ENCODE assay signal across 9 cellular contexts in the genomic region with DNA sequence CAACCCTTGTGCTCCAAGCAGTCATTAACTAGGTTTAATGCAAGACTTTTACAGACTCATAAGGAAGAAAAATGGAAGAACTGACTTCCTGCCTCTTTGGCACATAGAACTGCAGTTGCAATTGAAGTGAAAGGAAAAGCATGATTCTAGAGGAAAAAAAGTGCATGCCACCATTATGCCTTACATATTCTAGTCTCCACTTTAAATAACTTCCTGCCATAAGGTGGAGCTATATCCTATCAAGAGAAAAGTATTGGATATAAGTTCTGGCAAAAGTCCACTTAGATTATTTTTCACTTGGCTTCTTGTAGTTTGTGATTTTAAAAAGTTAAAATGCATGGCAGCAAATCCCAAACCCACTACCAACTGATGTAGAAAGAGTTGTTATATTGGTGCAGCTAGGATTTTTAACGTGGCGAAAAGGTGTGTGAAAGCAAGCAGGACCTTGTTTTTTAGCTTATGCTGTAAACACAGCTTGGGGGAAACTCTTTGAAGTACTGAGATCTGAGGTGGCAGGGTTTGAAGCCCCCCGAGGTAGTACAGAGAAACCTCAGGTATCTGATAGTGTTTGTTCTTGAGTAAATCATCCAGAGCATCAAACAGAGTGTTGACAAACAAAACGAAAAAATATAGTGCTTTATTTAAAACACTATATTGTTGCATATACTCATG.
DNase-seq lines count a peak whose midpoint lies in the region; ATAC-seq, FAIRE-seq and TF ChIP-seq lines count a peak whose summit lies in the region.
"Had no signal": no experiment of that assay in that cellular context is flagged by ENCODE, and none has a peak within 500 bp of the region (broad histone marks: within the 10 kb centered on the region; RNA-seq: fewer than 3 reads in every experiment).

No MANE protein-coding gene starts in this region.

- peak; percentile 36 for DNase-seq in DMS 273 (lab: John Stamatoyannopoulos, UW; ENCODE audit: unreplicated experiment)
- no peak for DNase-seq in DMS 273 treated with DMSO at 0.1 percent for 48 hours (lab: John Stamatoyannopoulos, UW)
- DNase-seq in NCI-H226: peak; percentile 33
- no peak for DNase-seq in H1 (ENCODE audit: low read depth in 1 of 2, low spot score in 2 of 2)
- no peak for DNase-seq in osteoblast (ENCODE audit: insufficient read length, low spot score, missing footprints)
- DNase-seq in ureter (ENCODE audit: low spot score): no peak
- DNase-seq: 8988T had no signal

- no peaks in the 10 kb centered on the region for H3K79me1 ChIP-seq in H1 (ENCODE audit: low read depth, low read length)

- no peak overlapping the region for H4K8ac ChIP-seq in H1 (ENCODE audit: extremely low read depth, insufficient read depth, low read length)

- H3K79me2 ChIP-seq in H1 (ENCODE audit: control insufficient read depth in 1 of 2, insufficient read depth in 2 of 2, low read length in 2 of 2) (no peaks in the 10 kb centered on the region), osteoblast (ENCODE audit: insufficient read depth, low read length) (no peaks in the 10 kb centered on the region)

- no peak overlapping the region for H2BK12ac ChIP-seq in H1 (ENCODE audit: low read depth, low read length)

- CTCF ChIA-PET in H1 (lab: Charles Lee; ENCODE audit: partially characterized antibody): interaction anchor here (0.7 to 4.4 kb wide), 22 partner anchors 9 to 1312 kb away, joined by 3 to 24 read pairs (median 3); no protein-coding TSS in a partner anchor

- WGBS in H1 (ENCODE audit: extremely low coverage in 1 of 2, insufficient coverage in 1 of 2, insufficient read length in 1 of 2, insufficient replicate concordance in 2 of 2, low coverage in 1 of 2, low lambda C conversion rate in 2 of 2, missing lambda C conversion rate in 1 of 2), 2 experiments: 48% methylated on average over 4 of the region's 4 CpGs; no CpG with 5 or more reads in 1 of the 2 experiments

- no peak overlapping the region for H2BK120ac ChIP-seq in H1 (replicated peaks; ENCODE audit: low read depth, low read length)

- no peak overlapping the region for H3K4ac ChIP-seq in H1 (replicated peaks; ENCODE audit: insufficient read length, low read depth, low read length)

- no peak overlapping the region for H3K14ac ChIP-seq in H1 (ENCODE audit: insufficient read length)

- TF ChIP-seq POLR2A in H1 (IDR thresholded peaks at IDR 0.05; ENCODE audit: control extremely low read depth in 1 of 2, low read depth in 2 of 2, low read length in 2 of 2): no peak

- H2AFZ ChIP-seq in H1 (ENCODE audit: low read length) (peak overlapping the region; percentile 72; the same call in 1 of the 2 replicates), osteoblast (ENCODE audit: low read length) (no peak overlapping the region)

- no peak for TF ChIP-seq EP300 in H1 (IDR thresholded peaks at IDR 0.05; ENCODE audit: borderline replicate concordance in 1 of 2, low read depth in 2 of 2, low read length in 2 of 2)

- no peak overlapping the region for H3K56ac ChIP-seq in H1 (replicated peaks; ENCODE audit: insufficient read length, low read depth, low read length)

- no peak overlapping the region for H4K5ac ChIP-seq in H1 (ENCODE audit: insufficient read length, low read depth, low read length)

- H3K9me3 ChIP-seq in H1 (ENCODE audit: insufficient read depth in 2 of 2, low read depth in 1 of 2, low read length in 1 of 2) (no peaks in the 10 kb centered on the region), osteoblast (ENCODE audit: low read depth, low read length) (no peaks in the 10 kb centered on the region)

- no peak overlapping the region for H3K18ac ChIP-seq in H1 (ENCODE audit: extremely low read depth, low read length)

- H3K27me3 ChIP-seq in H1 (replicated peaks in 1 of 4; ENCODE audit: control insufficient read depth in 3 of 4, extremely low read depth in 1 of 4, insufficient read depth in 3 of 4, low read length in 3 of 4): no peaks in the 10 kb centered on the region
- H3K27me3 ChIP-seq in osteoblast (ENCODE audit: insufficient read depth, low read length): peaks cover 3% of the 10 kb centered on the region

- H3K23ac ChIP-seq in H1 (ENCODE audit: insufficient read length): no peak overlapping the region

- H3K27ac ChIP-seq in H1 (ENCODE audit: low read depth, low read length) (no peak overlapping the region), osteoblast (ENCODE audit: low read depth, low read length) (no peak overlapping the region)

- H2BK15ac ChIP-seq in H1 (ENCODE audit: low read length): no peak overlapping the region

- no peak overlapping the region for H2BK20ac ChIP-seq in H1 (ENCODE audit: low read length)

- TF ChIP-seq CTCF in H1 (IDR thresholded peaks at IDR 0.05; ENCODE audit: control extremely low read depth in 1 of 3, insufficient read depth in 1 of 3, low read depth in 1 of 3, low read length in 3 of 3) (peak in 1 of 3 experiments; percentile 16; a peak in 1 of 4 replicates), osteoblast (IDR thresholded peaks at IDR 0.05; ENCODE audit: extremely low read depth, low read depth, low read length) (peak; percentile 40)

- H2BK5ac ChIP-seq in H1 (ENCODE audit: low read depth, low read length): no peak overlapping the region

- POLR2A ChIA-PET in H1 (lab: Charles Lee; ENCODE audit: partially characterized antibody): no interaction called here

- TF ChIP-seq RAD21 in H1 (IDR thresholded peaks at IDR 0.05 in 1 of 2, conservative IDR thresholded peaks at IDR 0.05 in 1 of 2; ENCODE audit: low read depth in 2 of 2, low read length in 2 of 2): peak; percentile 43 to 58

- FAIRE-seq in H1 (lab: Jason Lieb, UNC): peak; percentile 60

- no peaks in the 10 kb centered on the region for H3K36me3 ChIP-seq in H1 (ENCODE audit: control insufficient read depth in 2 of 4, insufficient read depth in 4 of 4, low read length in 3 of 4)
- no peaks in the 10 kb centered on the region for H3K36me3 ChIP-seq in osteoblast (ENCODE audit: insufficient read depth, low read length)

- no peak overlapping the region for H2AK5ac ChIP-seq in H1 (ENCODE audit: low read depth, low read length)

- no peak overlapping the region for H3K4me2 ChIP-seq in H1 (ENCODE audit: insufficient read depth in 1 of 2, low read depth in 2 of 2, low read length in 2 of 2)
- no peak overlapping the region for H3K4me2 ChIP-seq in osteoblast (ENCODE audit: insufficient read depth, low read length)

- no peaks in the 10 kb centered on the region for H3K23me2 ChIP-seq in H1 (ENCODE audit: low read depth, low read length)

- H3K9ac ChIP-seq in H1 (replicated peaks in 1 of 4; ENCODE audit: extremely low read depth in 1 of 4, low read depth in 3 of 4, low read length in 3 of 4): no peak overlapping the region

- no peaks in the 10 kb centered on the region for H4K20me1 ChIP-seq in H1 (replicated peaks in 1 of 2; ENCODE audit: control insufficient read depth in 1 of 2, insufficient read depth in 2 of 2, low read length in 2 of 2)
- no peaks in the 10 kb centered on the region for H4K20me1 ChIP-seq in osteoblast (ENCODE audit: insufficient read depth, low read length)

- no peak overlapping the region for H4K91ac ChIP-seq in H1 (replicated peaks; ENCODE audit: insufficient read length, low read length)

- H3K4me3 ChIP-seq in H1 (ENCODE audit: extremely low read depth in 1 of 4, insufficient read depth in 2 of 4, low read depth in 3 of 4, low read length in 4 of 4) (no peak overlapping the region), osteoblast (ENCODE audit: insufficient read depth, low read length) (no peak overlapping the region)

- H3K4me1 ChIP-seq in H1 (replicated peaks in 1 of 4; ENCODE audit: control insufficient read depth in 3 of 4, insufficient read depth in 4 of 4, low read length in 3 of 4) (peaks cover 0 to 4% (median 0%) of the 10 kb centered on the region in 4 experiments; a peak in 1 of 7 replicates), osteoblast (ENCODE audit: insufficient read depth, low read length) (no peaks in the 10 kb centered on the region)

- ATAC-seq in HG02571 (IDR thresholded peaks at IDR 0.05; ENCODE audit: unreplicated experiment) (no peak), GM19023 (IDR thresholded peaks at IDR 0.05; ENCODE audit: unreplicated experiment) (no peak)

TF ChIP-seq in H1, 55 proteins besides CTCF, POLR2A, EP300 and RAD21:
- TF ChIP-seq ASH2L (IDR thresholded peaks at IDR 0.05; ENCODE audit: low read length): no peak

Comparison
In these comparisons a context has a peak if more than half of its experiments do, and no peak if none do; other contexts are left out.
1. DNase-seq: peak in DMS 273 (single experiment) and NCI-H226 (single experiment); none in DMS 273 treated with DMSO at 0.1 percent for 48 hours (single experiment), H1 (0 of 2), osteoblast (single experiment) and ureter (single experiment).